ENCODE assay signal across 8 cellular contexts in genomic region chr1:156129687-156130577, GRCh38. TPM values are rescaled to one million over a fixed set of nuclear protein-coding genes. Genes with fewer than 3 reads are reported as not detected.
DNase-seq lines count a peak whose midpoint lies in the region; ATAC-seq and TF ChIP-seq lines count a peak whose summit lies in the region.

No MANE protein-coding gene starts in this region.

- intact Hi-C loops in HCT116 (cut with micrococcal nuclease), result loop anchor here (1.0 to 5.0 kb wide), 4 partner anchors 30 to 193 kb away; no protein-coding TSS in a partner anchor

- peak overlapping the region; percentile 90 for H3K4me2 ChIP-seq in HCT116 (ENCODE audit: low read length)

- no peaks in the 10 kb centered on the region for H3K9me3 ChIP-seq in HCT116 (ENCODE audit: control insufficient read depth in 1 of 2, insufficient read depth in 1 of 2, low read depth in 1 of 2, low read length in 2 of 2)

- peaks cover 31 to 42% of the 10 kb centered on the region in 2 experiments for H3K36me3 ChIP-seq in HCT116 (ENCODE audit: control insufficient read depth in 1 of 2, insufficient read depth in 2 of 2, low read length in 2 of 2)

- no peaks in the 10 kb centered on the region for H3K27me3 Mint-ChIP-seq in activated CD4-positive, alpha-beta memory T cell treated with anti-CD3 and anti-CD28 coated beads, Interleukin-2, amount 10 ng/mL, durations not matched to agents 7 days and 5 days

- no peaks in the 10 kb centered on the region for H3K27me3 ChIP-seq in HCT116 (ENCODE audit: insufficient read depth, low read length)

- H3K36me3 Mint-ChIP-seq in activated CD4-positive, alpha-beta memory T cell treated with anti-CD3 and anti-CD28 coated beads, Interleukin-2, amount 10 ng/mL, durations not matched to agents 7 days and 5 days (ENCODE audit: low read depth), result peaks cover 14% of the 10 kb centered on the region

- H3K27ac ChIP-seq in HCT116 (ENCODE audit: low read depth, low read length), result peak overlapping the region; percentile 95

- H3K27ac Mint-ChIP-seq in activated CD4-positive, alpha-beta memory T cell treated with anti-CD3 and anti-CD28 coated beads, Interleukin-2, amount 10 ng/mL, durations not matched to agents 7 days and 5 days, result no peak overlapping the region

- CTCF ChIA-PET in HCT116 (lab: Charles Lee), result interaction anchor here (0.7 to 8.4 kb wide), 21 partner anchors 11 to 192 kb away, joined by 3 to 189 read pairs (median 4); partner anchors contain the start of genes PMF1 and RAB25
- CTCF ChIA-PET in activated CD4-positive, alpha-beta memory T cell treated with anti-CD3 and anti-CD28 coated beads, Interleukin-2, amount 10 ng/mL, durations not matched to agents 7 days and 5 days (lab: Charles Lee), result interaction anchor here (0.6 to 11.4 kb wide), 16 partner anchors 12 to 208 kb away, joined by 3 to 612 read pairs (median 5); partner anchors contain the start of genes CCT3, LMNA and PMF1

- ATAC-seq in HCT116 (peak; percentile 65), HG03442 (IDR thresholded peaks at IDR 0.05; ENCODE audit: unreplicated experiment) (no peak)

- DNase-seq in AML-193 (lab: John Stamatoyannopoulos, UW) (peak; percentile 19 to 23), HCT116 (ENCODE audit: low read depth, low spot score) (peak; percentile 93), NCI-H526 treated with DMSO at 0.1 percent for 48 hours (lab: John Stamatoyannopoulos, UW) (peak; percentile 48), medulla oblongata (ENCODE audit: extremely low spot score) (peak; percentile 84)
- DNase-seq in activated CD4-positive, alpha-beta memory T cell treated with anti-CD3 and anti-CD28 coated beads, Interleukin-2, amount 10 ng/mL, durations not matched to agents 7 days and 5 days, result peak; percentile 83
- DNase-seq in effector CD8-positive, alpha-beta T cell (lab: John Stamatoyannopoulos, UW), result peak; percentile 70
- DNase-seq in stimulated activated CD4-positive, alpha-beta T cell treated with anti-CD3 and anti-CD28 coated beads, TNF-alpha, amount 100 ng/mL, for 4 hours (ENCODE audit: low read depth in 3 of 3), result peak; percentile 64 to 68 (median 65)

- TF ChIP-seq RAD21 in HCT116 (IDR thresholded peaks at IDR 0.05; ENCODE audit: low read depth), result no peak

- H4K20me1 ChIP-seq in HCT116 (ENCODE audit: insufficient read depth), result no peaks in the 10 kb centered on the region

- no peak for TF ChIP-seq POLR2A in HCT116 (IDR thresholded peaks at IDR 0.05; ENCODE audit: borderline replicate concordance, extremely low read depth, insufficient read depth, insufficient read length)

- TSS peak; percentile 67 for BruUV-seq in HCT116 (replicated peaks; lab: Mats Ljungman, UMichigan)

- H3K9me3 Mint-ChIP-seq in activated CD4-positive, alpha-beta memory T cell treated with anti-CD3 and anti-CD28 coated beads, Interleukin-2, amount 10 ng/mL, durations not matched to agents 7 days and 5 days, result no peaks in the 10 kb centered on the region

- POLR2A ChIA-PET in HCT116 (lab: Charles Lee), result interaction anchor here (0.8 to 2.8 kb wide), 12 partner anchors 10 to 95 kb away, joined by 3 to 42 read pairs (median 4); partner anchors contain the start of gene PMF1
- POLR2A ChIA-PET in activated CD4-positive, alpha-beta memory T cell treated with anti-CD3 and anti-CD28 coated beads, Interleukin-2, amount 10 ng/mL, durations not matched to agents 7 days and 5 days (lab: Charles Lee), result interaction anchor here (0.8 to 8.9 kb wide), 10 partner anchors 15 to 195 kb away, joined by 3 to 222 read pairs (median 4); partner anchors contain the start of genes LMNA and PMF1

- H3K9ac ChIP-seq in HCT116 (ENCODE audit: low read length), result peak overlapping the region; percentile 75

- RAD21 ChIA-PET in HCT116 (lab: Charles Lee; ENCODE audit: low non-redundant PET in 1 of 2, low total read pairs in 2 of 2, uncharacterized antibody in 2 of 2, unreplicated experiment in 2 of 2), result interaction anchor here (0.6 to 4.7 kb wide), 13 partner anchors 11 to 191 kb away, joined by 3 to 43 read pairs (median 5); no protein-coding TSS in a partner anchor

- H3K79me2 ChIP-seq in HCT116 (ENCODE audit: insufficient read depth, low read length), result peaks cover 96% of the 10 kb centered on the region

- H3K4me3 ChIP-seq in HCT116 (replicated peaks in 1 of 2; ENCODE audit: low read depth in 1 of 2, low read length in 2 of 2), result peak overlapping the region; percentile 0 to 49

- peak in 2 of 3 experiments; percentile 89 to 96; a peak in 4 of 6 replicates for TF ChIP-seq CTCF in HCT116 (IDR thresholded peaks at IDR 0.05 in 2 of 3, conservative IDR thresholded peaks at IDR 0.05 in 1 of 3; ENCODE audit: borderline replicate concordance in 1 of 3, insufficient read depth in 1 of 3, low read depth in 2 of 3, low read length in 2 of 3)

- no peak overlapping the region for H3K4me3 Mint-ChIP-seq in activated CD4-positive, alpha-beta memory T cell treated with anti-CD3 and anti-CD28 coated beads, Interleukin-2, amount 10 ng/mL, durations not matched to agents 7 days and 5 days

- no peak overlapping the region for H2AFZ ChIP-seq in HCT116 (ENCODE audit: low read depth, low read length, poor library complexity, severe bottlenecking)

- peaks cover 53% of the 10 kb centered on the region for H3K4me1 Mint-ChIP-seq in activated CD4-positive, alpha-beta memory T cell treated with anti-CD3 and anti-CD28 coated beads, Interleukin-2, amount 10 ng/mL, durations not matched to agents 7 days and 5 days

- no peaks in the 10 kb centered on the region for H3K9me2 ChIP-seq in HCT116 (ENCODE audit: insufficient read depth)

- peaks cover 43 to 60% of the 10 kb centered on the region in 2 experiments for H3K4me1 ChIP-seq in HCT116 (ENCODE audit: control insufficient read depth in 1 of 2, insufficient read depth in 2 of 2, low read length in 2 of 2)

TF ChIP-seq in HCT116, 20 proteins besides CTCF, POLR2A, EP300 and RAD21:
- TF ChIP-seq YY1 (IDR thresholded peaks at IDR 0.05; ENCODE audit: extremely low read depth, insufficient replicate concordance, low read depth, low read length), result no peak
- no peak for TF ChIP-seq SIN3A (IDR thresholded peaks at IDR 0.05; ENCODE audit: low read depth)
- TF ChIP-seq POLR2AphosphoS5 (IDR thresholded peaks at IDR 0.05; ENCODE audit: low read depth, low read length), result peak; percentile 81
- TF ChIP-seq CEBPB (IDR thresholded peaks at IDR 0.05; ENCODE audit: low read depth), result no peak
- no peak for TF ChIP-seq EZH2phosphoT487 (IDR thresholded peaks at IDR 0.05; ENCODE audit: borderline replicate concordance)
- no peak for TF ChIP-seq MAX (IDR thresholded peaks at IDR 0.05)
- TF ChIP-seq FOSL1 (IDR thresholded peaks at IDR 0.05; ENCODE audit: low read depth), result no peak
- TF ChIP-seq, protein P1, sequence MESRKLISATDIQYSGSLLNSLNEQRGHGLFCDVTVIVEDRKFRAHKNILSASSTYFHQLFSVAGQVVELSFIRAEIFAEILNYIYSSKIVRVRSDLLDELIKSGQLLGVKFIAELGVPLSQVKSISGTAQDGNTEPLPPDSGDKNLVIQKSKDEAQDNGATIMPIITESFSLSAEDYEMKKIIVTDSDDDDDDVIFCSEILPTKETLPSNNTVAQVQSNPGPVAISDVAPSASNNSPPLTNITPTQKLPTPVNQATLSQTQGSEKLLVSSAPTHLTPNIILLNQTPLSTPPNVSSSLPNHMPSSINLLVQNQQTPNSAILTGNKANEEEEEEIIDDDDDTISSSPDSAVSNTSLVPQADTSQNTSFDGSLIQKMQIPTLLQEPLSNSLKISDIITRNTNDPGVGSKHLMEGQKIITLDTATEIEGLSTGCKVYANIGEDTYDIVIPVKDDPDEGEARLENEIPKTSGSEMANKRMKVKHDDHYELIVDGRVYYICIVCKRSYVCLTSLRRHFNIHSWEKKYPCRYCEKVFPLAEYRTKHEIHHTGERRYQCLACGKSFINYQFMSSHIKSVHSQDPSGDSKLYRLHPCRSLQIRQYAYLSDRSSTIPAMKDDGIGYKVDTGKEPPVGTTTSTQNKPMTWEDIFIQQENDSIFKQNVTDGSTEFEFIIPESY (IDR thresholded peaks at IDR 0.05; ENCODE audit: extremely low read depth, insufficient replicate concordance, low read length), result no peak

RNA-seq across cellular contexts. Expression of gene LMNA, which starts 15.4 kb away (rescaled TPM):
- total RNA-seq in HCT116 (2021; ENCODE audit: unreplicated experiment), result 528 TPM
- 440 and 523 TPM in 2 replicates for polyA plus RNA-seq in HCT116 (2012)
- 100 to 1,000 TPM in 1 of 2 experiments, 10 to 100 TPM in 1; 93.6 to 101 TPM for total RNA-seq in activated CD4-positive, alpha-beta memory T cell treated with anti-CD3 and anti-CD28 coated beads, Interleukin-2, amount 10 ng/mL, durations not matched to agents 7 days and 5 days

RNA-seq across cellular contexts. Expression of gene SEMA4A, which starts 23.5 kb away (rescaled TPM):
- 0.39 TPM for total RNA-seq in HCT116 (2021; ENCODE audit: unreplicated experiment)
- polyA plus RNA-seq in HCT116 (2012), result 0.30 and 0.37 TPM in 2 replicates
- total RNA-seq in activated CD4-positive, alpha-beta memory T cell treated with anti-CD3 and anti-CD28 coated beads, Interleukin-2, amount 10 ng/mL, durations not matched to agents 7 days and 5 days, result 10 to 100 TPM; 20.8 to 21.5 TPM

RNA-seq across cellular contexts. Expression of gene MEX3A, which starts 47.7 kb away (rescaled TPM):
- 6.1 TPM for total RNA-seq in HCT116 (2021; ENCODE audit: unreplicated experiment)
- polyA plus RNA-seq in HCT116 (2012), result 4.9 and 5.5 TPM in 2 replicates
- under 1 TPM in 1 of 2 experiments, not detected in 1; 0.05 TPM for total RNA-seq in activated CD4-positive, alpha-beta memory T cell treated with anti-CD3 and anti-CD28 coated beads, Interleukin-2, amount 10 ng/mL, durations not matched to agents 7 days and 5 days

Comparison
In these comparisons a context has a peak if more than half of its experiments do, and no peak if none do; other contexts are left out.
1. DNase-seq: peak in every context shown above with its lines; median percentile 93 in HCT116; 84 in medulla oblongata; 83 in activated CD4-positive, alpha-beta memory T cell treated with anti-CD3 and anti-CD28 coated beads, Interleukin-2, amount 10 ng/mL, durations not matched to agents 7 days and 5 days; 70 in effector CD8-positive, alpha-beta T cell; 65 in stimulated activated CD4-positive, alpha-beta T cell treated with anti-CD3 and anti-CD28 coated beads, TNF-alpha, amount 100 ng/mL, for 4 hours; 48 in NCI-H526 treated with DMSO at 0.1 percent for 48 hours; 21 in AML-193.
2. RNA of gene SEMA4A, which starts 23.5 kb away (total RNA-seq): 20.8 to 21.5 TPM in activated CD4-positive, alpha-beta memory T cell treated with anti-CD3 and anti-CD28 coated beads, Interleukin-2, amount 10 ng/mL, durations not matched to agents 7 days and 5 days; 0.39 TPM in HCT116 (single experiment); every median in the first group is over 10 times any median in the second.